1 cellular context compared by ENCODE assay signal in genomic region chr7:99380823-99381663, GRCh38.
TF ChIP-seq lines count a peak whose summit lies in the region.

No MANE protein-coding gene starts in this region.

TF ChIP-seq in K562, 482 proteins besides CTCF, POLR2A, EP300 and RAD21:
- TF ChIP-seq MAFG (tag; conservative IDR thresholded peaks at IDR 0.05): no peak
- TF ChIP-seq FOXO4 (CRISPR knock-in tag; IDR thresholded peaks at IDR 0.05): no peak
- 0 out of 2 replicates have a peak, but pooled peaks have one; percentile 11 for TF ChIP-seq RERE (CRISPR knock-in tag; IDR thresholded peaks at IDR 0.05; ENCODE audit: borderline replicate concordance)
- TF ChIP-seq RBFOX2 (IDR thresholded peaks at IDR 0.05; ENCODE audit: low read depth, low read length): peak; percentile 34; the same call in 1 of the 2 replicates
- TF ChIP-seq SUPT5H (IDR thresholded peaks at IDR 0.05): peak; percentile 44
- 0 out of 2 replicates have a peak, but pooled peaks have one; percentile 35 for TF ChIP-seq SRSF3 (IDR thresholded peaks at IDR 0.05; ENCODE audit: insufficient read depth, low read length)
- peak; percentile 54 for TF ChIP-seq POLR2G (IDR thresholded peaks at IDR 0.05; ENCODE audit: low read depth, low read length)
- TF ChIP-seq HMGN3 (IDR thresholded peaks at IDR 0.05; ENCODE audit: borderline replicate concordance, extremely low read depth, insufficient read length, low read depth, low read length): peak; percentile 17
